Comparison of ENCODE assay signal across 25 cellular contexts in genomic region chr4:126702747-126703146, GRCh38.
"Had no signal": no experiment of that assay in that cellular context is flagged by ENCODE, and none has a peak within 500 bp of the region (broad histone marks: within the 10 kb centered on the region; RNA-seq: fewer than 3 reads in every experiment).

No MANE protein-coding gene starts in this region.

- H3K27ac ChIP-seq: body of pancreas, KMS-11, Peyer's patch, RWPE1 had no signal

- H3K36me3 ChIP-seq: MG63, Peyer's patch had no signal

- H3K9me3 ChIP-seq: body of pancreas, MG63, Peyer's patch had no signal

- DNase-seq: activated B cell treated with CpG ODN at 0.5 μM for 24 hours; activated CD4-positive, alpha-beta T cell treated with anti-CD3 and anti-CD28 coated beads for 1 hour; activated CD4-positive, alpha-beta T cell treated with anti-CD3 and anti-CD28 coated beads, Interleukin-2, amount 10 ng/mL, durations not matched to agents 24 days and 14 days; activated CD4-positive, alpha-beta T cell treated with anti-CD3 and anti-CD28 coated beads, Interleukin-2, amount 50 U/mL, for 48 hours; activated CD8-positive, alpha-beta memory T cell treated with anti-CD3 and anti-CD28 coated beads, Interleukin-2, amount 10 ng/mL, durations not matched to agents 7 days and 5 days; activated effector memory CD4-positive, alpha-beta T cell treated with Interleukin-2 at 50 U/mL for 16 hours; activated naive CD4-positive, alpha-beta T cell; activated T-cell treated with anti-CD3 and anti-CD28 coated beads, Interleukin-2, amount 50 U/mL, for 24 hours; aorta; body of pancreas; MG63; MV-4-11; NCI-H1092 treated with DMSO at 0.1 percent for 48 hours; NCI-H1436; NCI-H1694 treated with DMSO at 0.1 percent for 48 hours; NCI-H2029 treated with DMSO at 0.1 percent for 48 hours; NCI-H510A treated with DMSO at 0.1 percent for 48 hours; NCI-H69; NK-92 treated with Interleukin-12 subunit alpha and Interleukin-12 subunit beta, amount 100 ng/mL, for 24 hours; Peyer's patch; SHP77 treated with DMSO at 0.1 percent for 48 hours; T-helper 17 cell; T-helper 9 cell had no signal

- H3K4me3 ChIP-seq: body of pancreas, MG63, Peyer's patch had no signal

- H3K4me1 ChIP-seq: body of pancreas, Peyer's patch had no signal

- H3K9ac ChIP-seq: KMS-11 had no signal

- H3K4me2 ChIP-seq: KMS-11 had no signal

- ATAC-seq: activated CD8-positive, alpha-beta memory T cell treated with anti-CD3 and anti-CD28 coated beads, Interleukin-2, amount 10 ng/mL, durations not matched to agents 7 days and 5 days; body of pancreas; T-helper 17 cell had no signal

- H3K27me3 ChIP-seq: body of pancreas, MG63, Peyer's patch had no signal
